10 cellular contexts compared by ENCODE assay signal in genomic region chr7:44984478-44984758, GRCh38. TPM values are rescaled to one million over a fixed set of nuclear protein-coding genes. Genes with fewer than 3 reads are reported as not detected.
DNase-seq lines count a peak whose midpoint lies in the region; ATAC-seq and TF ChIP-seq lines count a peak whose summit lies in the region.
"Had no signal": no experiment of that assay in that cellular context is flagged by ENCODE, and none has a peak within 500 bp of the region (broad histone marks: within the 10 kb centered on the region; RNA-seq: fewer than 3 reads in every experiment).

No MANE protein-coding gene starts in this region.

- DNase-seq in H9 (no peak), immature natural killer cell (no peak), mucosa of gallbladder (ENCODE audit: low spot score) (no peak), NCI-H1436 (lab: John Stamatoyannopoulos, UW) (no peak), AG08395 (ENCODE audit: low spot score) (no peak), NCI-H1436 treated with DMSO at 0.1 percent for 48 hours (lab: John Stamatoyannopoulos, UW) (no peak)
- DNase-seq in activated CD8-positive, alpha-beta T cell treated with anti-CD3 and anti-CD28 coated beads for 36 hours, result no peak
- DNase-seq: DMS153, NCI-H2029 had no signal

- no peak overlapping the region for H3K4ac ChIP-seq in H9 (ENCODE audit: low read depth, low read length)

- H2BK20ac ChIP-seq in H9 (ENCODE audit: low read depth, low read length, poor library complexity, severe bottlenecking), result no peak overlapping the region

- peak overlapping the region; percentile 99 for H3K9ac ChIP-seq in H9 (ENCODE audit: extremely low read depth, insufficient read length, low read length)

- H2BK5ac ChIP-seq in H9 (ENCODE audit: insufficient read length, low read length), result no peak overlapping the region

- no peaks in the 10 kb centered on the region; the same call in 1 of the 2 replicates for H3K27me3 Mint-ChIP-seq in H9 (ENCODE audit: low read depth)
- H3K27me3 Mint-ChIP-seq in activated CD8-positive, alpha-beta T cell treated with anti-CD3 and anti-CD28 coated beads for 36 hours, result no peaks in the 10 kb centered on the region
- peaks cover 0 to 9% (median 8%) of the 10 kb centered on the region in 3 donors for H3K27me3 Mint-ChIP-seq in immature natural killer cell (ENCODE audit: low read depth in 3 of 3)

- no peak overlapping the region for H3K18ac ChIP-seq in H9 (ENCODE audit: insufficient read length, low read depth, low read length)

- H3K56ac ChIP-seq in H9 (ENCODE audit: insufficient read length, low read depth, low read length), result no peak overlapping the region

- intact Hi-C loops in activated CD8-positive, alpha-beta T cell treated with anti-CD3 and anti-CD28 coated beads for 36 hours (cut with micrococcal nuclease), result loop anchor here (2.0 to 10.0 kb wide), 2 partner anchors 16 to 130 kb away; partner anchors contain the start of gene CCM2

- H3K9me3 ChIP-seq in H9 (ENCODE audit: control insufficient read depth, low read depth, low read length), result no peaks in the 10 kb centered on the region

- H3K4me1 Mint-ChIP-seq in H9 (peaks cover 27 to 33% of the 10 kb centered on the region in 2 experiments), immature natural killer cell (peaks cover 58 to 60% of the 10 kb centered on the region in 2 donors)
- H3K4me1 Mint-ChIP-seq in activated CD8-positive, alpha-beta T cell treated with anti-CD3 and anti-CD28 coated beads for 36 hours (ENCODE audit: low read depth), result peaks cover 64% of the 10 kb centered on the region

- H4K91ac ChIP-seq in H9 (ENCODE audit: insufficient read length, low read depth, low read length), result no peak overlapping the region

- H3K36me3 Mint-ChIP-seq in H9 (ENCODE audit: insufficient read depth in 1 of 3, low read depth in 3 of 3) (peaks cover 36 to 68% (median 40%) of the 10 kb centered on the region in 3 experiments), immature natural killer cell (peaks cover 25 to 32% (median 27%) of the 10 kb centered on the region in 3 donors)
- peaks cover 57% of the 10 kb centered on the region for H3K36me3 Mint-ChIP-seq in activated CD8-positive, alpha-beta T cell treated with anti-CD3 and anti-CD28 coated beads for 36 hours (ENCODE audit: low read depth)

- H3K27ac ChIP-seq in ACC112 (ENCODE audit: low read depth, low read length) (no peak overlapping the region), H9 (ENCODE audit: insufficient read length, low read depth, low read length) (no peak overlapping the region)

- H2BK120ac ChIP-seq in H9 (ENCODE audit: low read depth, low read length, poor library complexity, severe bottlenecking), result no peak overlapping the region

- no peak for ATAC-seq in activated CD8-positive, alpha-beta T cell treated with anti-CD3 and anti-CD28 coated beads for 36 hours

- H3K27ac Mint-ChIP-seq in H9, result peak overlapping the region in 2 of 3 experiments; percentile 68 to 99; a peak in 4 of 7 replicates
- H3K27ac Mint-ChIP-seq in activated CD8-positive, alpha-beta T cell treated with anti-CD3 and anti-CD28 coated beads for 36 hours, result peak overlapping the region; percentile 100
- H3K27ac Mint-ChIP-seq in immature natural killer cell, result peak overlapping the region; percentile 99 to 100 (median 99)

- no peak overlapping the region for H3K14ac ChIP-seq in H9 (ENCODE audit: insufficient read depth, low read length)

- no peak overlapping the region for H4K8ac ChIP-seq in H9 (replicated peaks; ENCODE audit: insufficient read length, low read depth, low read length)

- H3K4me3 Mint-ChIP-seq in H9 (peak overlapping the region; percentile 96 to 99), immature natural killer cell (peak overlapping the region; percentile 16 to 99 (median 60))
- H3K4me3 Mint-ChIP-seq in activated CD8-positive, alpha-beta T cell treated with anti-CD3 and anti-CD28 coated beads for 36 hours, result peak overlapping the region; percentile 100

- CTCF ChIA-PET in activated CD8-positive, alpha-beta T cell treated with anti-CD3 and anti-CD28 coated beads for 36 hours (lab: Charles Lee), result interaction anchor here (1.1 to 7.1 kb wide), 3 partner anchors 11 to 152 kb away, joined by 3 to 42 read pairs (median 24); no protein-coding TSS in a partner anchor

- peaks cover 26% of the 10 kb centered on the region for H3K36me3 ChIP-seq in ACC112 (ENCODE audit: insufficient read depth, low read length)

- no CpG with 5 or more reads among the region's 3 CpGs for WGBS in H9 (ENCODE audit: extremely low coverage, insufficient read length, low lambda C conversion rate)

- no peak overlapping the region for H3T11ph ChIP-seq in H9 (ENCODE audit: low read length)

- peak overlapping the region; percentile 84 for H3K4me3 ChIP-seq in ACC112 (ENCODE audit: low read depth, low read length)

- H3K79me2 ChIP-seq in ACC112 (ENCODE audit: control insufficient read depth, insufficient read depth, low read length, unreplicated experiment) (peaks cover 36% of the 10 kb centered on the region), H9 (ENCODE audit: insufficient read depth, low read length) (peaks cover 13% of the 10 kb centered on the region; the same call in 1 of the 2 replicates)

- no peak for TF ChIP-seq CTCF in H9 (conservative IDR thresholded peaks at IDR 0.05)
- no peak for TF ChIP-seq CTCF in activated CD8-positive, alpha-beta T cell treated with anti-CD3 and anti-CD28 coated beads for 36 hours (IDR thresholded peaks at IDR 0.05)

- peaks cover 3% of the 10 kb centered on the region for H3K23me2 ChIP-seq in H9 (ENCODE audit: insufficient read length, low read depth, low read length, poor library complexity, severe bottlenecking)

- H4K5ac ChIP-seq in H9 (ENCODE audit: insufficient read length, low read depth, low read length), result no peak overlapping the region

- H3K23ac ChIP-seq in H9 (ENCODE audit: insufficient read length, low read depth, low read length), result no peak overlapping the region

- peak overlapping the region; percentile 92 for H3K4me2 ChIP-seq in H9 (ENCODE audit: insufficient read depth, insufficient read length, low read length)

- H2BK12ac ChIP-seq in H9 (ENCODE audit: insufficient read length, low read depth, low read length), result no peak overlapping the region

- no peak overlapping the region for H2BK15ac ChIP-seq in H9 (ENCODE audit: low read depth, low read length)

- no peaks in the 10 kb centered on the region for H4K20me1 ChIP-seq in H9 (ENCODE audit: control insufficient read depth, insufficient read depth, insufficient read length)

- no peaks in the 10 kb centered on the region for H3K27me3 ChIP-seq in ACC112 (ENCODE audit: insufficient read depth, low read length)
- no peaks in the 10 kb centered on the region for H3K27me3 ChIP-seq in H9 (ENCODE audit: insufficient read depth, low read length)

- H3K79me1 ChIP-seq in H9 (ENCODE audit: insufficient read depth, low read depth, low read length, poor library complexity, severe bottlenecking), result peaks cover 4% of the 10 kb centered on the region

- no peak overlapping the region for H2AK5ac ChIP-seq in H9 (ENCODE audit: insufficient read length, low read length)

- H2AFZ ChIP-seq in ACC112 (ENCODE audit: low read length, unreplicated experiment) (no peak overlapping the region), H9 (ENCODE audit: low read length) (no peak overlapping the region)

- POLR2A ChIA-PET in activated CD8-positive, alpha-beta T cell treated with anti-CD3 and anti-CD28 coated beads for 36 hours (lab: Charles Lee), result interaction anchor here (0.8 to 16.8 kb wide), 10 partner anchors 10 to 187 kb away, joined by 3 to 328 read pairs (median 16); partner anchors contain the start of genes CCM2, H2AZ2, PPIA and TBRG4

- H3K4me1 ChIP-seq in ACC112 (ENCODE audit: control insufficient read depth, insufficient read depth, low read length, unreplicated experiment) (peaks cover 56% of the 10 kb centered on the region), H9 (ENCODE audit: insufficient read depth, low read length) (no peaks in the 10 kb centered on the region)

- H3K9me3 Mint-ChIP-seq in H9 (no peaks in the 10 kb centered on the region; a peak in 1 of 5 replicates), immature natural killer cell (no peaks in the 10 kb centered on the region)
- H3K9me3 Mint-ChIP-seq in activated CD8-positive, alpha-beta T cell treated with anti-CD3 and anti-CD28 coated beads for 36 hours, result no peaks in the 10 kb centered on the region

RNA-seq across cellular contexts. Expression of gene MYO1G, which starts 5.6 kb away (rescaled TPM):
- total RNA-seq in H9 (2021) (0.55 and 0.57 TPM in 2 replicates), mucosa of gallbladder (6.0 TPM)
- total RNA-seq in activated CD8-positive, alpha-beta T cell treated with anti-CD3 and anti-CD28 coated beads for 36 hours, result 100 to 1,000 TPM; 399 to 403 TPM
- polyA plus RNA-seq in immature natural killer cell, result 100 to 1,000 TPM; 139 to 261 (median 139) TPM

RNA-seq across cellular contexts. Expression of gene CCM2, which starts 15.6 kb away (rescaled TPM):
- total RNA-seq in H9 (2021) (30.4 and 30.5 TPM in 2 replicates), mucosa of gallbladder (36.4 TPM)
- 10 to 100 TPM; 72.3 to 77.5 TPM for total RNA-seq in activated CD8-positive, alpha-beta T cell treated with anti-CD3 and anti-CD28 coated beads for 36 hours
- 100 to 1,000 TPM in 2 of 3 donors, 10 to 100 TPM in 1; 60.4 to 120 (median 103) TPM for polyA plus RNA-seq in immature natural killer cell

Comparison
In these comparisons a context has a peak if more than half of its experiments do, and no peak if none do; other contexts are left out.
1. RNA of gene MYO1G, which starts 5.6 kb away (total RNA-seq): 399 to 403 TPM in activated CD8-positive, alpha-beta T cell treated with anti-CD3 and anti-CD28 coated beads for 36 hours; 6.0 TPM in mucosa of gallbladder (single experiment) and 0.55 to 0.57 TPM in H9; every median in the first group is over 10 times any median in the second.
2. Peak in every context shown above with its lines, with median percentiles within 50 percentile points of each other: H3K27ac Mint-ChIP-seq and H3K4me3 Mint-ChIP-seq.